ENCODE assay signal across 9 cellular contexts in genomic region chr1:86389315-86389714, GRCh38. TPM values are rescaled to one million over a fixed set of nuclear protein-coding genes. Genes with fewer than 3 reads are reported as not detected.
DNase-seq lines count a peak whose midpoint lies in the region; ATAC-seq and TF ChIP-seq lines count a peak whose summit lies in the region.
"Had no signal": no experiment of that assay in that cellular context is flagged by ENCODE, and none has a peak within 500 bp of the region (broad histone marks: within the 10 kb centered on the region; RNA-seq: fewer than 3 reads in every experiment).

No MANE protein-coding gene starts in this region.

- H3K9me3 ChIP-seq in transverse colon = no peaks in the 10 kb centered on the region

- H3K9me3 Mint-ChIP-seq in activated naive CD4-positive, alpha-beta T cell treated with anti-CD3 and anti-CD28 coated beads, Interleukin-2, amount 50 U/mL, for 24 hours = no peaks in the 10 kb centered on the region
- H3K9me3 Mint-ChIP-seq in activated naive CD4-positive, alpha-beta T cell treated with anti-CD3 and anti-CD28 coated beads, Interleukin-2, amount 50 U/mL, for 72 hours = peaks cover 0 to 5% of the 10 kb centered on the region in 2 donors
- no peaks in the 10 kb centered on the region for H3K9me3 Mint-ChIP-seq in activated T-helper 17 cell treated with anti-CD3 and anti-CD28 coated beads, Interleukin-2, amount 50 U/mL, for 72 hours

- H3K27me3 Mint-ChIP-seq in activated naive CD4-positive, alpha-beta T cell treated with anti-CD3 and anti-CD28 coated beads, Interleukin-2, amount 50 U/mL, for 24 hours = no peaks in the 10 kb centered on the region
- H3K27me3 Mint-ChIP-seq in activated T-helper 17 cell treated with anti-CD3 and anti-CD28 coated beads, Interleukin-2, amount 50 U/mL, for 72 hours = no peaks in the 10 kb centered on the region

- H3K4me1 Mint-ChIP-seq in activated naive CD4-positive, alpha-beta T cell treated with anti-CD3 and anti-CD28 coated beads, Interleukin-2, amount 50 U/mL, for 24 hours = peaks cover 53% of the 10 kb centered on the region
- peaks cover 44% of the 10 kb centered on the region for H3K4me1 Mint-ChIP-seq in activated T-helper 17 cell treated with anti-CD3 and anti-CD28 coated beads, Interleukin-2, amount 50 U/mL, for 72 hours

- no peak for TF ChIP-seq CTCF in transverse colon (IDR thresholded peaks at IDR 0.05)

- H3K36me3 ChIP-seq in transverse colon = no peaks in the 10 kb centered on the region

- no peak for TF ChIP-seq POLR2A in transverse colon (IDR thresholded peaks at IDR 0.05)

- H3K27ac Mint-ChIP-seq in activated naive CD4-positive, alpha-beta T cell treated with anti-CD3 and anti-CD28 coated beads, Interleukin-2, amount 50 U/mL, for 24 hours = peak overlapping the region; percentile 92
- peak overlapping the region in 1 of 2 donors; percentile 86 for H3K27ac Mint-ChIP-seq in activated naive CD4-positive, alpha-beta T cell treated with anti-CD3 and anti-CD28 coated beads, Interleukin-2, amount 50 U/mL, for 72 hours
- H3K27ac Mint-ChIP-seq in activated T-helper 17 cell treated with anti-CD3 and anti-CD28 coated beads, Interleukin-2, amount 50 U/mL, for 72 hours = peak overlapping the region; percentile 96

- peaks cover 0 to 30% (median 0%) of the 10 kb centered on the region in 4 donors for H3K4me1 ChIP-seq in transverse colon

- no peaks in the 10 kb centered on the region for H3K27me3 ChIP-seq in transverse colon

- H3K4me3 ChIP-seq in transverse colon = no peak overlapping the region

- TF ChIP-seq EP300 in transverse colon (IDR thresholded peaks at IDR 0.05; ENCODE audit: low read depth) = no peak

- peak overlapping the region; percentile 6 to 54 (median 21) for H3K27ac ChIP-seq in transverse colon

- H3K4me3 Mint-ChIP-seq in activated naive CD4-positive, alpha-beta T cell treated with anti-CD3 and anti-CD28 coated beads, Interleukin-2, amount 50 U/mL, for 24 hours = peak overlapping the region; percentile 57
- H3K4me3 Mint-ChIP-seq in activated T-helper 17 cell treated with anti-CD3 and anti-CD28 coated beads, Interleukin-2, amount 50 U/mL, for 72 hours = peak overlapping the region; percentile 88

- H3K36me3 Mint-ChIP-seq in activated naive CD4-positive, alpha-beta T cell treated with anti-CD3 and anti-CD28 coated beads, Interleukin-2, amount 50 U/mL, for 24 hours = peaks cover 5% of the 10 kb centered on the region
- H3K36me3 Mint-ChIP-seq in activated naive CD4-positive, alpha-beta T cell treated with anti-CD3 and anti-CD28 coated beads, Interleukin-2, amount 50 U/mL, for 72 hours = peaks cover 6 to 21% of the 10 kb centered on the region in 2 donors
- H3K36me3 Mint-ChIP-seq in activated T-helper 17 cell treated with anti-CD3 and anti-CD28 coated beads, Interleukin-2, amount 50 U/mL, for 72 hours (ENCODE audit: low read depth) = no peaks in the 10 kb centered on the region

- intact Hi-C loops in transverse colon (cut with DNase I; ENCODE audit: low total_unique reads) = no loop called here

- in situ Hi-C loops in transverse colon (cut with MboI; ENCODE audit: low pct_ligation_motif_present in 1 of 4, low pct_unique_long_range_greater_than_20kb in 1 of 4, low sequenced_read_pairs in 3 of 4) = loop anchor here in 1 of 4 donors (10.0 kb wide), 1 partner anchor 115 kb away; no protein-coding TSS in a partner anchor

- no peak for DNase-seq in activated naive CD4-positive, alpha-beta T cell treated with anti-CD3 and anti-CD28 coated beads, Interleukin-2, amount 50 U/mL, for 72 hours (ENCODE audit: low spot score in 2 of 2)
- DNase-seq in transverse colon = no peak
- DNase-seq in COLO668 (lab: John Stamatoyannopoulos, UW; ENCODE audit: unreplicated experiment) = no peak
- DNase-seq in stimulated activated CD4-positive, alpha-beta T cell treated with anti-CD3 and anti-CD28 coated beads, Interleukin-15, amount 100 ng/mL, for 24 hours = no peak
- DNase-seq in stimulated activated CD8-positive, alpha-beta memory T cell treated with anti-CD3 and anti-CD28 coated beads, Interleukin-4, amount 100 ng/mL, for 48 hours = no peak

- no peak for ATAC-seq in activated naive CD4-positive, alpha-beta T cell treated with anti-CD3 and anti-CD28 coated beads, Interleukin-2, amount 50 U/mL, for 72 hours
- peak; percentile 91 for ATAC-seq in HG02981 (IDR thresholded peaks at IDR 0.05; ENCODE audit: unreplicated experiment)
- ATAC-seq in activated T-helper 17 cell treated with anti-CD3 and anti-CD28 coated beads, Interleukin-2, amount 50 U/mL, for 72 hours (replicated peaks) = peak; percentile 63

RNA-seq across cellular contexts. Expression of gene ODF2L, which starts 6.8 kb away (rescaled TPM):
- total RNA-seq in activated naive CD4-positive, alpha-beta T cell treated with anti-CD3 and anti-CD28 coated beads, Interleukin-2, amount 50 U/mL, for 72 hours = 10 to 100 TPM; 21.3 to 29.7 TPM
- total RNA-seq in activated T-helper 17 cell treated with anti-CD3 and anti-CD28 coated beads, Interleukin-2, amount 50 U/mL, for 72 hours = 10 to 100 TPM; 45.8 to 65.8 TPM
- total RNA-seq in transverse colon = 10 to 100 TPM; 43.6 to 89.2 (median 55.9) TPM

RNA-seq across cellular contexts. Expression of gene CLCA2, which starts 34.7 kb away (rescaled TPM):
- not detected for total RNA-seq in activated naive CD4-positive, alpha-beta T cell treated with anti-CD3 and anti-CD28 coated beads, Interleukin-2, amount 50 U/mL, for 72 hours
- total RNA-seq in activated T-helper 17 cell treated with anti-CD3 and anti-CD28 coated beads, Interleukin-2, amount 50 U/mL, for 72 hours = not detected
- 1 to 10 TPM in 2 of 4 donors, not detected in 2; 1.1 to 1.7 TPM for total RNA-seq in transverse colon
- total RNA-seq: NCI-H460 had no signal

Comparison
In these comparisons a context has a peak if more than half of its experiments do, and no peak if none do; other contexts are left out.
1. ATAC-seq: peak in HG02981 (single experiment) and activated T-helper 17 cell treated with anti-CD3 and anti-CD28 coated beads, Interleukin-2, amount 50 U/mL, for 72 hours (single experiment); none in activated naive CD4-positive, alpha-beta T cell treated with anti-CD3 and anti-CD28 coated beads, Interleukin-2, amount 50 U/mL, for 72 hours (0 of 2).